In genomic region chr1:188949701-188950100, GRCh38 we compare ENCODE assay signal across 20 cellular contexts.
A peak's percentile ranks its signal among the peaks of the same experiment; 100 is the strongest.
DNase-seq lines count a peak whose midpoint lies in the region; FAIRE-seq and TF ChIP-seq lines count a peak whose summit lies in the region.
"Had no signal": no experiment of that assay in that cellular context is flagged by ENCODE, and none has a peak within 500 bp of the region (broad histone marks: within the 10 kb centered on the region; RNA-seq: fewer than 3 reads in every experiment).

No MANE protein-coding gene starts in this region.

- H3K9me2 ChIP-seq in MM.1S (replicated peaks; ENCODE audit: insufficient read depth, low read length), result no peaks in the 10 kb centered on the region

- peak; percentile 58 for FAIRE-seq in D721Med (lab: Jason Lieb, UNC)
- FAIRE-seq: RCC 7860 had no signal

- no peak overlapping the region for H2AFZ ChIP-seq in MM.1S (ENCODE audit: low read length)

- no peak overlapping the region for H3K27ac ChIP-seq in MM.1S (ENCODE audit: low read length)
- H3K27ac ChIP-seq: C4-2B had no signal

- no peak overlapping the region for H3K9ac ChIP-seq in MM.1S (ENCODE audit: low read length)

- no peaks in the 10 kb centered on the region for H3F3A ChIP-seq in MM.1S (ENCODE audit: insufficient read depth, low read length)

- H3K4me1 ChIP-seq in MM.1S (ENCODE audit: low read length), result no peaks in the 10 kb centered on the region

- H3K36me3 ChIP-seq in MM.1S (replicated peaks; ENCODE audit: insufficient read depth, low read length), result no peaks in the 10 kb centered on the region

- TF ChIP-seq CTCF in D721Med (IDR thresholded peaks at IDR 0.05; ENCODE audit: insufficient read depth, missing control alignments) (no peak), MM.1S (IDR thresholded peaks at IDR 0.05; ENCODE audit: low read length) (no peak)

- H3K4me3 ChIP-seq in MM.1S (ENCODE audit: low read length), result no peak overlapping the region

- H4K20me1 ChIP-seq in MM.1S (ENCODE audit: insufficient read depth, low read length), result no peaks in the 10 kb centered on the region

- H3K4me2 ChIP-seq in MM.1S (ENCODE audit: low read depth, low read length), result no peak overlapping the region

- H3K79me2 ChIP-seq in MM.1S (ENCODE audit: low read length), result no peaks in the 10 kb centered on the region

- DNase-seq in D721Med (ENCODE audit: insufficient read length, low spot score) (no peak), NCI-H226 (peak; percentile 37), amniotic epithelial cell (ENCODE audit: low read depth) (peak; percentile 32), kidney tubule cell (ENCODE audit: low spot score) (peak; percentile 1), MM.1S (no peak), NCI-H748 treated with DMSO at 0.1 percent for 48 hours (lab: John Stamatoyannopoulos, UW) (no peak), midbrain (lab: John Stamatoyannopoulos, UW) (no peak)
- DNase-seq: DND-41; GDM1; H9; NCI-H1092 treated with DMSO at 0.1 percent for 48 hours; NCI-H146; NCI-H2029 treated with DMSO at 0.1 percent for 48 hours; NCI-H2171; NCI-H446 treated with DMSO at 0.1 percent for 48 hours; NCI-H69; NK-92 treated with Interleukin-12 subunit alpha and Interleukin-12 subunit beta, amount 100 ng/mL, for 24 hours; Right ventricle myocardium superior had no signal

- H3K9me3 ChIP-seq in MM.1S (replicated peaks; ENCODE audit: insufficient read depth, low read length), result no peaks in the 10 kb centered on the region

- H3K27me3 ChIP-seq in MM.1S (replicated peaks; ENCODE audit: insufficient read depth, low read length), result no peaks in the 10 kb centered on the region

Comparison
In these comparisons a context has a peak if more than half of its experiments do, and no peak if none do; other contexts are left out.
1. DNase-seq: peak in NCI-H226 (single experiment), amniotic epithelial cell (single experiment) and kidney tubule cell (single experiment); none in D721Med (single experiment), MM.1S (single experiment), NCI-H748 treated with DMSO at 0.1 percent for 48 hours (single experiment) and midbrain (single experiment).